8 cellular contexts compared by ENCODE assay signal in genomic region chr18:10453885-10454772, GRCh38. TPM values are rescaled to one million over a fixed set of nuclear protein-coding genes. Genes with fewer than 3 reads are reported as not detected.
A peak's percentile ranks its signal among the peaks of the same experiment; 100 is the strongest.
DNase-seq lines count a peak whose midpoint lies in the region; ATAC-seq, FAIRE-seq and TF ChIP-seq lines count a peak whose summit lies in the region.

Gene APCDD1, plus strand, starts transcription at chr18:10454635. Its CDS starts 347 bp downstream, at chr18:10454982.

- POLR2A ChIA-PET in A549 (lab: Yijun Ruan, JAX): no interaction called here

- no peak for FAIRE-seq in A549 (lab: Jason Lieb, UNC)
- FAIRE-seq in H54 (lab: Jason Lieb, UNC): no peak

- WGBS in A549 (ENCODE audit: missing lambda C conversion rate): 73% methylated on average over 9 of the region's 80 CpGs

- H3K27ac ChIP-seq in A549: peak within 1 kb of the TSS in 1 of 2 experiments; percentile 61; a peak in 1 of 6 replicates

- intact Hi-C loops in left ventricle myocardium superior (cut with micrococcal nuclease): loop anchor here (10.0 kb wide), 1 partner anchor 71 kb away; the partner anchor contains the start of gene NAPG

- peaks cover 5% of the 10 kb centered on the region; the same call in 1 of the 3 replicates for H3K4me1 ChIP-seq in A549

- no peak within 1 kb of the TSS for H3K27ac Mint-ChIP-seq in activated naive CD8-positive, alpha-beta T cell treated with anti-CD3 and anti-CD28 coated beads for 36 hours

- DNase-seq in A549 (ENCODE audit: low read depth in 1 of 2, low spot score in 1 of 2): peak in 1 of 2 experiments; percentile 7
- no peak for DNase-seq in HFF-Myc (ENCODE audit: extremely low read depth, low read depth)
- peak; percentile 8 for DNase-seq in activated naive CD8-positive, alpha-beta T cell treated with anti-CD3 and anti-CD28 coated beads for 36 hours
- peak; percentile 88 for DNase-seq in left ventricle myocardium superior
- peak; percentile 78 for DNase-seq in pons (ENCODE audit: low spot score)
- no peak for DNase-seq in H54 (ENCODE audit: insufficient read length, low spot score)
- no peak for DNase-seq in activated CD8-positive, alpha-beta memory T cell treated with anti-CD3 and anti-CD28 coated beads, Interleukin-2, amount 50 U/mL, for 48 hours

- TF ChIP-seq RAD21 in A549 (conservative IDR thresholded peaks at IDR 0.05 in 1 of 2, IDR thresholded peaks at IDR 0.05 in 1 of 2): no peak

- TF ChIP-seq POLR2A in A549 (IDR thresholded peaks at IDR 0.05; ENCODE audit: low read length): no peak
- TF ChIP-seq POLR2A in H54 (IDR thresholded peaks at IDR 0.05; ENCODE audit: low read depth, low read length): no peak

- no peaks in the 10 kb centered on the region for H3K9me3 Mint-ChIP-seq in activated naive CD8-positive, alpha-beta T cell treated with anti-CD3 and anti-CD28 coated beads for 36 hours

- peaks cover 4% of the 10 kb centered on the region for H3K4me1 Mint-ChIP-seq in activated naive CD8-positive, alpha-beta T cell treated with anti-CD3 and anti-CD28 coated beads for 36 hours

- H3K4me2 ChIP-seq in A549: peak within 1 kb of the TSS; percentile 84

- H3K9me3 ChIP-seq in A549: no peaks in the 10 kb centered on the region

- peaks cover 76% of the 10 kb centered on the region for H3K27me3 Mint-ChIP-seq in activated naive CD8-positive, alpha-beta T cell treated with anti-CD3 and anti-CD28 coated beads for 36 hours

- H3K36me3 Mint-ChIP-seq in activated naive CD8-positive, alpha-beta T cell treated with anti-CD3 and anti-CD28 coated beads for 36 hours: no peaks in the 10 kb centered on the region

- peak within 1 kb of the TSS; percentile 32 for H3K4me3 Mint-ChIP-seq in activated naive CD8-positive, alpha-beta T cell treated with anti-CD3 and anti-CD28 coated beads for 36 hours

- ATAC-seq in A549 (peak; percentile 45 to 57; a peak in 4 of 6 replicates), left ventricle myocardium superior (peak; percentile 88), GM19035 (IDR thresholded peaks at IDR 0.05; ENCODE audit: unreplicated experiment) (no peak)

- CTCF ChIA-PET in A549 (lab: Yijun Ruan, JAX): no interaction called here

- TF ChIP-seq EP300 in A549 (IDR thresholded peaks at IDR 0.05): no peak

- TF ChIP-seq CTCF in A549 (IDR thresholded peaks at IDR 0.05): no peak
- no peak for TF ChIP-seq CTCF in HFF-Myc (IDR thresholded peaks at IDR 0.05; ENCODE audit: low read depth, low read length, missing control alignments)

- peak within 1 kb of the TSS; percentile 47 for H3K4me3 ChIP-seq in A549
- peak within 1 kb of the TSS; percentile 72 for H3K4me3 ChIP-seq in HFF-Myc (replicated peaks; ENCODE audit: low read depth, low read length)

TF ChIP-seq in A549, 52 proteins besides CTCF, POLR2A, EP300 and RAD21:
- no peak for TF ChIP-seq FOSL2 (IDR thresholded peaks at IDR 0.05)
- TF ChIP-seq FOSL2 (CRISPR knock-in tag; IDR thresholded peaks at IDR 0.05): no peak
- TF ChIP-seq SREBF2 (IDR thresholded peaks at IDR 0.05): no peak
- no peak for TF ChIP-seq MAFK (IDR thresholded peaks at IDR 0.05; ENCODE audit: partially characterized antibody)
- no peak for TF ChIP-seq CBX8 (IDR thresholded peaks at IDR 0.05)
- TF ChIP-seq CHD2 (IDR thresholded peaks at IDR 0.05; ENCODE audit: low read length, partially characterized antibody): no peak
- no peak for TF ChIP-seq BHLHE40 (IDR thresholded peaks at IDR 0.05; ENCODE audit: low read depth, low read length)
- no peak for TF ChIP-seq JUNB (IDR thresholded peaks at IDR 0.05)
- no peak for TF ChIP-seq EHF (CRISPR knock-in tag; IDR thresholded peaks at IDR 0.05)
- TF ChIP-seq MYC (IDR thresholded peaks at IDR 0.05; ENCODE audit: borderline replicate concordance, low read length): no peak
- no peak for TF ChIP-seq CBX2 (IDR thresholded peaks at IDR 0.05; ENCODE audit: borderline replicate concordance, low read depth)
- no peak for TF ChIP-seq TFCP2L1 (CRISPR knock-in tag; IDR thresholded peaks at IDR 0.05)
- no peak for TF ChIP-seq RFX5 (IDR thresholded peaks at IDR 0.05)
- TF ChIP-seq HES2 (IDR thresholded peaks at IDR 0.05): no peak
- no peak for TF ChIP-seq KDM5A (IDR thresholded peaks at IDR 0.05)
- no peak for TF ChIP-seq JUN (IDR thresholded peaks at IDR 0.05)
- no peak for TF ChIP-seq CHD4 (IDR thresholded peaks at IDR 0.05; ENCODE audit: borderline replicate concordance)
- TF ChIP-seq PHF8 (IDR thresholded peaks at IDR 0.05; ENCODE audit: borderline replicate concordance, low read depth): no peak
TF ChIP-seq in A549: peak in this region for 0.

RNA-seq across cellular contexts. Expression of gene APCDD1, which starts in this region (rescaled TPM):
- polyA plus RNA-seq in A549 (2011; rRNA removed): not detected in 2 replicates
- 0.05 TPM in 1 of 2 replicates, not detected in the other for polyA plus RNA-seq in A549 (2012; cell fraction: cytosol; rRNA removed)
- polyA plus RNA-seq in A549 (2012; cell fraction: nucleus; rRNA removed): not detected in 2 replicates
- polyA plus RNA-seq in A549 (2017; fragmentation: RNase III; extraction: RNeasy Plus Mini Kit Qiagen cat#74134 plus additional on column Dnase treatment): not detected in 3 replicates
- polyA minus RNA-seq in A549 (2011; rRNA and poly(A)+ RNA removed): not detected in 2 replicates
- total RNA-seq in activated naive CD8-positive, alpha-beta T cell treated with anti-CD3 and anti-CD28 coated beads for 36 hours: not detected
- 24.9 TPM for total RNA-seq in left ventricle myocardium superior

Comparison
In these comparisons a context has a peak if more than half of its experiments do, and no peak if none do; other contexts are left out.
1. RNA of gene APCDD1 (total RNA-seq): 24.9 TPM in left ventricle myocardium superior (single experiment); not detected in activated naive CD8-positive, alpha-beta T cell treated with anti-CD3 and anti-CD28 coated beads for 36 hours; every median in the first group is over 10 times any median in the second.
2. Peak in ATAC-seq, H3K4me3 ChIP-seq and H3K4me2 ChIP-seq in A549; RNA of the gene not detected or under 1 TPM.
3. Peak in DNase-seq in activated naive CD8-positive, alpha-beta T cell treated with anti-CD3 and anti-CD28 coated beads for 36 hours; RNA of the gene not detected or under 1 TPM.
4. DNase-seq: peak in left ventricle myocardium superior (single experiment) and pons (single experiment); none in HFF-Myc (single experiment), H54 (single experiment) and activated CD8-positive, alpha-beta memory T cell treated with anti-CD3 and anti-CD28 coated beads, Interleukin-2, amount 50 U/mL, for 48 hours (single experiment).